ENCODE assay signal across 24 cellular contexts in the genomic region with DNA sequence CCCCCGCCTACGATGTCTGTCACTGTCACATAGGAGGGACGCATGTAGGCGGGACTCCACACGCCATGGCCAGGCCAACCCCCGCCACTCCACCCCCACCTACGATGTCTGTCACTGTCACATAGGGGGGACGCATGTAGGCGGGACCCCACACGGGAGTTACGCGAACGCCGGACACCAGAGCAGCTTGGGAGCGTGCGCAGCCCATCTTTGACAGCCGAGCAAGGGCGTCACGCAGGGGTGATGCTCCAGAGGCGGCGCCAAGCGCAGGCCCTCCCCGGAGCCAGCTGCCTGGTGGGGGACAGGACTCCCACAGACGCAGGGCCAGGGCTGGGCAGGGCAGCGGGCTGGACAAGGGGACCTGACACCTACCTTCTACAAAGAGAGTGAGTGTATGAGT.
"Had no signal": no experiment of that assay in that cellular context is flagged by ENCODE, and none has a peak within 500 bp of the region (broad histone marks: within the 10 kb centered on the region; RNA-seq: fewer than 3 reads in every experiment).

No MANE protein-coding gene starts in this region.

- H3K9me3 Mint-ChIP-seq: natural killer cell; stimulated activated naive CD8-positive, alpha-beta T cell treated with anti-CD3 and anti-CD28 coated beads, Interleukin-15, Interleukin-2, amounts not matched to agents 100 ng/mL and 50 ng/mL, for 24 hours; T-helper 1 cell treated with Interleukin-12 subunit alpha and Interleukin-12 subunit beta and Interleukin-4 antibody, amounts not matched to agents 30 μg/mL and 1 μg/mL, for 36 hours had no signal

- H3K36me3 Mint-ChIP-seq: activated naive CD8-positive, alpha-beta T cell; natural killer cell had no signal

- H3K27ac Mint-ChIP-seq: activated naive CD8-positive, alpha-beta T cell; stimulated activated naive CD8-positive, alpha-beta T cell treated with anti-CD3 and anti-CD28 coated beads, Interleukin-15, Interleukin-2, amounts not matched to agents 100 ng/mL and 50 ng/mL, for 24 hours; T-helper 1 cell treated with Interleukin-12 subunit alpha and Interleukin-12 subunit beta and Interleukin-4 antibody, amounts not matched to agents 30 μg/mL and 1 μg/mL, for 36 hours had no signal

- H3K27me3 ChIP-seq: colonic mucosa, esophagus squamous epithelium, left lung, pancreas had no signal

- ATAC-seq: left lung, lower lobe of right lung, natural killer cell, pancreas had no signal

- H3K36me3 ChIP-seq: colonic mucosa had no signal

- H3K27me3 Mint-ChIP-seq: activated naive CD8-positive, alpha-beta T cell; stimulated activated naive CD8-positive, alpha-beta T cell treated with anti-CD3 and anti-CD28 coated beads, Interleukin-15, Interleukin-2, amounts not matched to agents 100 ng/mL and 50 ng/mL, for 24 hours had no signal

- DNase-seq: activated CD4-positive, alpha-beta T cell treated with anti-CD3 and anti-CD28 coated beads for 4 hours; activated CD4-positive, alpha-beta T cell treated with anti-CD3 and anti-CD28 coated beads, Interleukin-2, amount 50 U/mL, for 48 hours; activated CD8-positive, alpha-beta memory T cell treated with anti-CD3 and anti-CD28 coated beads for 24 hours; activated effector memory CD4-positive, alpha-beta T cell treated with Interleukin-2 at 50 U/mL for 16 hours; activated naive CD4-positive, alpha-beta T cell treated with Interleukin-2 at 50 U/mL for 16 hours; anterior cingulate cortex; colonic mucosa; effector CD8-positive, alpha-beta T cell; esophagus squamous epithelium; foreskin melanocyte; lower lobe of right lung; mesendoderm; natural killer cell; T-helper 9 cell; trophoblast cell had no signal

- H3K4me3 Mint-ChIP-seq: activated naive CD8-positive, alpha-beta T cell; natural killer cell; stimulated activated naive CD8-positive, alpha-beta T cell treated with anti-CD3 and anti-CD28 coated beads, Interleukin-15, Interleukin-2, amounts not matched to agents 100 ng/mL and 50 ng/mL, for 24 hours; T-helper 1 cell treated with Interleukin-12 subunit alpha and Interleukin-12 subunit beta and Interleukin-4 antibody, amounts not matched to agents 30 μg/mL and 1 μg/mL, for 36 hours had no signal

- H3K4me3 ChIP-seq: colonic mucosa, esophagus squamous epithelium, left lung, lower lobe of right lung, pancreas, prostate gland, thoracic aorta had no signal

- H3K27ac ChIP-seq: colonic mucosa, epithelial cell of prostate, esophagus squamous epithelium, left lung, lower lobe of right lung, pancreas, prostate gland, thoracic aorta, VCaP had no signal

- H3K9me3 ChIP-seq: colonic mucosa, esophagus squamous epithelium, left lung, lower lobe of right lung, pancreas, prostate gland, thoracic aorta had no signal
